14 cellular contexts compared by ENCODE assay signal in the genomic region with DNA sequence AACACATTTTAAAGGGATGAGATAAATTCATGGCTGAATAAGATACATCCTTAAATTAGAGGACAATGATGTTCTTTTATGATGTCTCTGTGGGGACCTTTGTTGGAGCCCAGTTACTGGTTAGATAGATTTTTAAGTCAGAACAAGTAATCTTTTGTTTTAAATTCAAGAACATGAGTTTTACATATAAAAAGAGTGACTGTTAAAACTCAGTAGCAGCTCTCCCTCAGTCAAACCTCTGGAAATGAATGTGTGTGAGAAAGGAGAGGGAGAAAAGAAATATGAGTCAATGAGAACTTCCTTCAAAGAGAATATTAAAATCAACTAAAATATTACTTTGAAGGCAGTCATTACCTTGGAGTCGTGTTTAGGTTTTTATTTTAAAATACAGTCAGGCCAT.
DNase-seq lines count a peak whose midpoint lies in the region; ATAC-seq and TF ChIP-seq lines count a peak whose summit lies in the region.
"Had no signal": no experiment of that assay in that cellular context is flagged by ENCODE, and none has a peak within 500 bp of the region (broad histone marks: within the 10 kb centered on the region; RNA-seq: fewer than 3 reads in every experiment).

No MANE protein-coding gene starts in this region.

- WGBS in GM23248 (ENCODE audit: low coverage in 1 of 2, low lambda C conversion rate in 2 of 2, missing lambda C conversion rate in 2 of 2), 2 experiments, result 0 to 2% methylated on average over 1 of the region's 1 CpG
- no CpG with 5 or more reads among the region's 1 CpG for WGBS in trophoblast cell (ENCODE audit: extremely low coverage, insufficient coverage, insufficient read length)
- WGBS in heart right ventricle, 2 donors, result 62 to 71% methylated on average over 1 of the region's 1 CpG

- peaks cover 60% of the 10 kb centered on the region for H3F3A ChIP-seq in GM23248 (ENCODE audit: insufficient read depth)

- H2AFZ ChIP-seq in GM23248 (no peak overlapping the region), fibroblast of lung (ENCODE audit: low read length) (no peak overlapping the region), trophoblast cell (ENCODE audit: insufficient read depth, low read length, poor library complexity) (no peak overlapping the region)

- no peak overlapping the region for H2BK120ac ChIP-seq in trophoblast cell (ENCODE audit: insufficient read depth, low read length, poor library complexity)

- peaks cover 16% of the 10 kb centered on the region for H3K79me1 ChIP-seq in trophoblast cell (ENCODE audit: low read length)

- H4K20me1 ChIP-seq in GM23248 (ENCODE audit: insufficient read depth), result no peaks in the 10 kb centered on the region
- H4K20me1 ChIP-seq in fibroblast of lung (ENCODE audit: control insufficient read depth, extremely low read depth, insufficient read depth, low read length), result no peaks in the 10 kb centered on the region

- DNase-seq in GM23248, result peak; percentile 73
- peak in 1 of 2 donors; percentile 35 for DNase-seq in fibroblast of lung (ENCODE audit: low read depth in 2 of 2)
- DNase-seq in trophoblast cell, result no peak
- DNase-seq in activated CD4-positive, alpha-beta T cell treated with anti-CD3 and anti-CD28 coated beads, Interleukin-2, amount 50 U/mL, for 48 hours, result no peak
- DNase-seq in cerebellar nuclear complex (lab: John Stamatoyannopoulos, UW), result no peak
- DNase-seq in heart right ventricle, result no peak
- DNase-seq: amygdala; NCI-H1930; NCI-H774; stimulated activated naive CD8-positive, alpha-beta T cell treated with anti-CD3 and anti-CD28 coated beads, Interleukin-15, Interleukin-2, amounts not matched to agents 100 U/mL and 50 U/mL, for 24 hours had no signal

- no peak overlapping the region for H2BK12ac ChIP-seq in trophoblast cell (ENCODE audit: low read length)

- peak overlapping the region; percentile 34 for H3K9ac ChIP-seq in GM23248
- peak overlapping the region; percentile 5 for H3K9ac ChIP-seq in fibroblast of lung (ENCODE audit: insufficient read depth, low read length)
- no peak overlapping the region for H3K9ac ChIP-seq in trophoblast cell (ENCODE audit: low read length)

- ATAC-seq in SK-N-SH treated with all-trans-retinoic acid at 6 μM for 48 hours (peak; percentile 31), GM19395 (IDR thresholded peaks at IDR 0.05; ENCODE audit: unreplicated experiment) (no peak), heart right ventricle (no peak)
- ATAC-seq: Right ventricle myocardium inferior; stimulated activated naive CD8-positive, alpha-beta T cell treated with anti-CD3 and anti-CD28 coated beads, Interleukin-15, Interleukin-2, amounts not matched to agents 100 U/mL and 50 U/mL, for 24 hours had no signal

- TF ChIP-seq CTCF in fibroblast of lung (conservative IDR thresholded peaks at IDR 0.05 in 1 of 2, IDR thresholded peaks at IDR 0.05 in 1 of 2; ENCODE audit: low read depth in 1 of 2, low read length in 2 of 2) (no peak), heart right ventricle (IDR thresholded peaks at IDR 0.05) (no peak)

- H3K9me2 ChIP-seq in GM23248 (ENCODE audit: insufficient read depth), result no peaks in the 10 kb centered on the region

- intact Hi-C loops in heart right ventricle (cut with DNase I), result no loop called here

- H4K91ac ChIP-seq in trophoblast cell (ENCODE audit: low read depth, low read length), result no peak overlapping the region

- in situ Hi-C loops in GM23248 (cut with MboI), result no loop called here

- H3K4me3 ChIP-seq in GM23248 (no peak overlapping the region), fibroblast of lung (replicated peaks in 1 of 4; ENCODE audit: control extremely low read depth in 1 of 4, insufficient read depth in 1 of 4, low read depth in 3 of 4, low read length in 4 of 4) (no peak overlapping the region), trophoblast cell (ENCODE audit: low read depth, low read length) (no peak overlapping the region), heart right ventricle (no peak overlapping the region)
- H3K4me3 ChIP-seq: coronary artery had no signal

- H2BK5ac ChIP-seq in trophoblast cell (ENCODE audit: low read depth, low read length, poor library complexity), result no peak overlapping the region

- H2AK5ac ChIP-seq in trophoblast cell (ENCODE audit: low read length), result no peak overlapping the region

- H4K12ac ChIP-seq in trophoblast cell (ENCODE audit: low read depth, low read length), result no peak overlapping the region

- peak overlapping the region; percentile 82 for H3K27ac ChIP-seq in GM23248
- H3K27ac ChIP-seq in fibroblast of lung (ENCODE audit: insufficient read depth, low read length), result peak overlapping the region; percentile 75
- peak overlapping the region; percentile 26 for H3K27ac ChIP-seq in trophoblast cell (ENCODE audit: low read depth, low read length)
- no peak overlapping the region for H3K27ac ChIP-seq in heart right ventricle
- H3K27ac ChIP-seq: coronary artery had no signal

- H3K79me2 ChIP-seq in GM23248 (ENCODE audit: insufficient read depth) (peaks cover 18% of the 10 kb centered on the region), fibroblast of lung (ENCODE audit: control insufficient read depth, insufficient read depth, low read length) (no peaks in the 10 kb centered on the region), trophoblast cell (ENCODE audit: control insufficient read depth, insufficient read depth, low read length, poor library complexity) (no peaks in the 10 kb centered on the region)

- H3K27me3 ChIP-seq in GM23248 (replicated peaks; ENCODE audit: insufficient read depth), result no peaks in the 10 kb centered on the region
- no peaks in the 10 kb centered on the region for H3K27me3 ChIP-seq in fibroblast of lung (ENCODE audit: control insufficient read depth, insufficient read depth, low read length)
- no peaks in the 10 kb centered on the region for H3K27me3 ChIP-seq in trophoblast cell (ENCODE audit: insufficient read depth, low read length)
- H3K27me3 ChIP-seq in heart right ventricle, result no peaks in the 10 kb centered on the region

- H3K18ac ChIP-seq in trophoblast cell (ENCODE audit: low read length), result no peak overlapping the region

- H3K4me2 ChIP-seq in GM23248 (ENCODE audit: unreplicated experiment) (peak overlapping the region; percentile 44), fibroblast of lung (ENCODE audit: extremely low read depth, insufficient read depth, low read length) (no peak overlapping the region), trophoblast cell (ENCODE audit: low read length) (no peak overlapping the region)

- H3K4ac ChIP-seq in trophoblast cell (ENCODE audit: low read depth, low read length), result no peak overlapping the region

- H3K14ac ChIP-seq in trophoblast cell (ENCODE audit: low read length), result no peak overlapping the region

- H3K36me3 ChIP-seq in GM23248 (ENCODE audit: low read depth), result no peaks in the 10 kb centered on the region
- no peaks in the 10 kb centered on the region for H3K36me3 ChIP-seq in fibroblast of lung (ENCODE audit: control insufficient read depth, insufficient read depth, low read length)
- H3K36me3 ChIP-seq in trophoblast cell (ENCODE audit: control insufficient read depth in 1 of 2, insufficient read depth in 2 of 2, low read length in 2 of 2), result peaks cover 0 to 2% of the 10 kb centered on the region in 2 experiments
- no peaks in the 10 kb centered on the region for H3K36me3 ChIP-seq in heart right ventricle

- no peaks in the 10 kb centered on the region for H3K9me3 ChIP-seq in GM23248 (ENCODE audit: low read depth)
- H3K9me3 ChIP-seq in fibroblast of lung (ENCODE audit: control insufficient read depth, insufficient read depth, low read depth, low read length), result no peaks in the 10 kb centered on the region
- H3K9me3 ChIP-seq in trophoblast cell (ENCODE audit: insufficient read depth, low read depth, low read length), result no peaks in the 10 kb centered on the region
- no peaks in the 10 kb centered on the region for H3K9me3 ChIP-seq in heart right ventricle

- no peak overlapping the region for H3K23ac ChIP-seq in trophoblast cell (ENCODE audit: low read length)

- H4K8ac ChIP-seq in trophoblast cell (ENCODE audit: low read depth, low read length), result no peak overlapping the region

- peaks cover 50% of the 10 kb centered on the region for H3K4me1 ChIP-seq in GM23248 (ENCODE audit: insufficient read depth)
- H3K4me1 ChIP-seq in fibroblast of lung (ENCODE audit: control insufficient read depth, extremely low read depth, insufficient read depth, low read length), result peaks cover 14% of the 10 kb centered on the region
- H3K4me1 ChIP-seq in trophoblast cell (ENCODE audit: control insufficient read depth in 1 of 2, insufficient read depth in 2 of 2, low read length in 2 of 2), result peaks cover 2 to 5% of the 10 kb centered on the region in 2 experiments
- H3K4me1 ChIP-seq in heart right ventricle, result peaks cover 0 to 12% (median 0%) of the 10 kb centered on the region in 9 donors

TF ChIP-seq in SK-N-SH treated with all-trans-retinoic acid at 6 μM for 48 hours, 23 proteins besides CTCF, POLR2A, EP300 and RAD21 (continues in another document):
- TF ChIP-seq ZC3H10 (CRISPR knock-in tag; IDR thresholded peaks at IDR 0.05), result no peak
- TF ChIP-seq PPARA (CRISPR knock-in tag; IDR thresholded peaks at IDR 0.05; ENCODE audit: borderline replicate concordance), result no peak
- TF ChIP-seq ZNF8 (CRISPR knock-in tag; IDR thresholded peaks at IDR 0.05), result no peak
- TF ChIP-seq, protein P1, sequence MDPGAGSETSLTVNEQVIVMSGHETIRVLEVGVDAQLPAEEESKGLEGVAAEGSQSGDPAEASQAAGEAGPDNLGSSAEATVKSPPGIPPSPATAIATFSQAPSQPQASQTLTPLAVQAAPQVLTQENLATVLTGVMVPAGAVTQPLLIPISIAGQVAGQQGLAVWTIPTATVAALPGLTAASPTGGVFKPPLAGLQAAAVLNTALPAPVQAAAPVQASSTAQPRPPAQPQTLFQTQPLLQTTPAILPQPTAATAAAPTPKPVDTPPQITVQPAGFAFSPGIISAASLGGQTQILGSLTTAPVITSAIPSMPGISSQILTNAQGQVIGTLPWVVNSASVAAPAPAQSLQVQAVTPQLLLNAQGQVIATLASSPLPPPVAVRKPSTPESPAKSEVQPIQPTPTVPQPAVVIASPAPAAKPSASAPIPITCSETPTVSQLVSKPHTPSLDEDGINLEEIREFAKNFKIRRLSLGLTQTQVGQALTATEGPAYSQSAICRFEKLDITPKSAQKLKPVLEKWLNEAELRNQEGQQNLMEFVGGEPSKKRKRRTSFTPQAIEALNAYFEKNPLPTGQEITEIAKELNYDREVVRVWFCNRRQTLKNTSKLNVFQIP (CRISPR knock-in tag; IDR thresholded peaks at IDR 0.05; ENCODE audit: borderline replicate concordance, low read depth), result no peak

Comparison
In these comparisons a context has a peak if more than half of its experiments do, and no peak if none do; other contexts are left out.
1. H3K27ac ChIP-seq: peak in GM23248 (single experiment), fibroblast of lung (single experiment) and trophoblast cell (single experiment); none in heart right ventricle (0 of 10).